In the genomic region with DNA sequence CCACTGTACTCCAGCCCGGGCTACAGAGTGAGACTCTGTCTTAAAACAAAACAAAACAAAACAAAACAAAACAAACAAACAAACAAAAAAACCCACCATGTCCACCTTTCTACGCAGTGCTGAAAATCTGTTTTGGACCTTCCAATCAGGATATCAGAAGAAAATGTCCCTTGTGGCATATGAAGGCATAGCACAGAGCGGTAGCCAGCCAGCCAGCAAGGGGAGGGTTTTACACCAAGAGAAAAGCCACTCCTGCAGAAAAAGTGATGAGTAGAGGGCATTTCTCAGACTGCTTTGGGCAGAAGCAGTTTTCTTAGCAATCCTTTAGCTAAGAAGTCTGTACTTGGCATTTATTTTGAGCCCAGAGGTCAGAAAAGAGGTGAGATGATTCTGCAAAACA, we compare ENCODE assay signal across 27 cellular contexts.
"Had no signal": no experiment of that assay in that cellular context is flagged by ENCODE, and none has a peak within 500 bp of the region (broad histone marks: within the 10 kb centered on the region; RNA-seq: fewer than 3 reads in every experiment).

No MANE protein-coding gene starts in this region.

- H3K36me3 ChIP-seq: heart right ventricle, ovary, prostate gland, upper lobe of left lung, vagina had no signal

- H3K4me3 Mint-ChIP-seq: activated CD8-positive, alpha-beta T cell treated with anti-CD3 and anti-CD28 coated beads for 36 hours; activated naive CD4-positive, alpha-beta T cell treated with anti-CD3 and anti-CD28 coated beads, Interleukin-2, amount 50 U/mL, for 24 hours; activated naive CD8-positive, alpha-beta T cell treated with anti-CD3 and anti-CD28 coated beads, Interleukin-2, amount 50 U/mL, for 24 hours; activated T-cell treated with anti-CD3 and anti-CD28 coated beads, Interleukin-2, amount 50 U/mL, for 4 hours; naive thymus-derived CD4-positive, alpha-beta T cell; stimulated activated naive CD8-positive, alpha-beta T cell treated with anti-CD3 and anti-CD28 coated beads, Interleukin-15, amount 100 ng/mL, for 72 hours; T-helper 1 cell treated with Interleukin-12 subunit alpha and Interleukin-12 subunit beta and Interleukin-4 antibody, amounts not matched to agents 30 μg/mL and 1 μg/mL, for 36 hours; WTC11 had no signal

- H3K4me1 Mint-ChIP-seq: activated naive CD4-positive, alpha-beta T cell treated with anti-CD3 and anti-CD28 coated beads, Interleukin-2, amount 50 U/mL, for 24 hours; activated naive CD8-positive, alpha-beta T cell treated with anti-CD3 and anti-CD28 coated beads, Interleukin-2, amount 50 U/mL, for 24 hours; naive thymus-derived CD4-positive, alpha-beta T cell; stimulated activated naive CD8-positive, alpha-beta T cell treated with anti-CD3 and anti-CD28 coated beads, Interleukin-15, amount 100 ng/mL, for 72 hours had no signal

- H3K9me3 ChIP-seq: ovary, prostate gland, vagina had no signal

- DNase-seq: activated CD4-positive, alpha-beta T cell treated with anti-CD3 and anti-CD28 coated beads, Interleukin-2, amount 50 U/mL, for 1 hour; activated CD8-positive, alpha-beta T cell treated with anti-CD3 and anti-CD28 coated beads for 36 hours; activated naive CD8-positive, alpha-beta T cell treated with anti-CD3 and anti-CD28 coated beads, Interleukin-2, amount 50 U/mL, for 24 hours; activated T-cell treated with anti-CD3 and anti-CD28 coated beads, Interleukin-2, amount 50 U/mL, for 4 hours; amygdala; central memory CD4-positive, alpha-beta T cell; foreskin fibroblast; heart right ventricle; midbrain; naive thymus-derived CD4-positive, alpha-beta T cell; ovary; retina; stimulated activated CD4-positive, alpha-beta T cell treated with anti-CD3 and anti-CD28 coated beads, Interleukin-12 subunit alpha, Interleukin-12 subunit beta, amount 100 ng/mL, for 4 hours; stimulated activated CD4-positive, alpha-beta T cell treated with anti-CD3 and anti-CD28 coated beads, Interleukin-4, amount 100 ng/mL, for 1 hour; stimulated activated naive CD8-positive, alpha-beta T cell treated with anti-CD3 and anti-CD28 coated beads, Interleukin-15, amount 100 ng/mL, for 72 hours; substantia nigra; T-helper 9 cell; upper lobe of left lung had no signal

- H3K27me3 ChIP-seq: ovary, upper lobe of left lung, vagina had no signal

- H3K27me3 Mint-ChIP-seq: activated CD8-positive, alpha-beta T cell treated with anti-CD3 and anti-CD28 coated beads for 36 hours; activated naive CD4-positive, alpha-beta T cell treated with anti-CD3 and anti-CD28 coated beads, Interleukin-2, amount 50 U/mL, for 24 hours; activated naive CD8-positive, alpha-beta T cell treated with anti-CD3 and anti-CD28 coated beads, Interleukin-2, amount 50 U/mL, for 24 hours; stimulated activated naive CD8-positive, alpha-beta T cell treated with anti-CD3 and anti-CD28 coated beads, Interleukin-15, amount 100 ng/mL, for 72 hours had no signal

- H3K4me1 ChIP-seq: prostate gland, upper lobe of left lung, vagina had no signal

- H3K4me3 ChIP-seq: heart right ventricle, ovary, prostate gland, skin epidermis, upper lobe of left lung, vagina had no signal

- ATAC-seq: activated CD8-positive, alpha-beta T cell treated with anti-CD3 and anti-CD28 coated beads for 36 hours; activated naive CD8-positive, alpha-beta T cell treated with anti-CD3 and anti-CD28 coated beads, Interleukin-2, amount 50 U/mL, for 24 hours; activated T-cell treated with anti-CD3 and anti-CD28 coated beads, Interleukin-2, amount 50 U/mL, for 4 hours; esophagus mucosa; heart right ventricle; naive thymus-derived CD4-positive, alpha-beta T cell; sciatic nerve; stimulated activated naive CD8-positive, alpha-beta T cell treated with anti-CD3 and anti-CD28 coated beads, Interleukin-15, amount 100 ng/mL, for 72 hours; WTC11 had no signal

- H3K36me3 Mint-ChIP-seq: activated naive CD4-positive, alpha-beta T cell treated with anti-CD3 and anti-CD28 coated beads, Interleukin-2, amount 50 U/mL, for 24 hours had no signal

- H3K27ac ChIP-seq: heart right ventricle, ovary, prostate gland, skin epidermis, upper lobe of left lung, vagina had no signal

- H3K27ac Mint-ChIP-seq: activated CD8-positive, alpha-beta T cell treated with anti-CD3 and anti-CD28 coated beads for 36 hours; activated naive CD4-positive, alpha-beta T cell treated with anti-CD3 and anti-CD28 coated beads, Interleukin-2, amount 50 U/mL, for 24 hours; activated naive CD8-positive, alpha-beta T cell treated with anti-CD3 and anti-CD28 coated beads, Interleukin-2, amount 50 U/mL, for 24 hours; activated T-helper 2 cell treated with anti-CD3 and anti-CD28 coated beads, Interferon-gamma antibody, Interleukin-2, Interleukin-4, amounts not matched to agents 10 μg/mL and 5 μg/mL and 100 μg/mL, durations not matched to agents 14 hours and 24 hours and 36 hours; naive thymus-derived CD4-positive, alpha-beta T cell; T-helper 1 cell treated with Interleukin-12 subunit alpha and Interleukin-12 subunit beta and Interleukin-4 antibody, amounts not matched to agents 30 μg/mL and 1 μg/mL, for 36 hours; WTC11 had no signal
